ENCODE assay signal across 8 cellular contexts in the genomic region with DNA sequence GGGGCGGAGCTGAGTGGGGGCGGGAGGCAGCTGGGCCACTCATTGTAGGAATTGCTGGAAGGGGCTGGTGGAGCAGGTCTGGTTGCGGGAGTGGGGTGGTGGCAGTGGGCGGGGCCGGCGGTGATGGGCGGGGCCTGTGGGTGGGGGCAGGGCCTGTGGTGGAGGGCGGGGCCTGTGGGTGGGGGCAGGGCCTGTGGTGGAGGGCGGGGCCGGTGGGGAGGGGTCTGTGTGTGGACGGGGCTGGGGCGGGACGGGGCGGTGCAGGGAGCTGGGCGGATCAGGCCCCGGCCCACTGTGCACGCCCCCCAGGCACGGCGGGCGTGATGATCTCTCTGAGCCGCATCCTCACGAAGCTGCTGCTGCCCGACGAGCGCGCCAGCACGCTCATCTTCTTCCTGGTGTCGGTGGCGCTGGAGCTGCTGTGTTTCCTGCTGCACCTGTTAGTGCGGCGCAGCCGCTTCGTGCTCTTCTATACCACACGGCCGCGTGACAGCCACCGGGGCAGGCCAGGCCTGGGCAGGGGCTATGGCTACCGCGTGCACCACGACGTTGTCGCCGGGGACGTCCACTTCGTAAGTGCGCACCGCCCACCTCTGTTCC. TPM values are rescaled to one million over a fixed set of nuclear protein-coding genes. Genes with fewer than 3 reads are reported as not detected.
A peak's percentile ranks its signal among the peaks of the same experiment; 100 is the strongest.
DNase-seq lines count a peak whose midpoint lies in the region; ATAC-seq, FAIRE-seq and TF ChIP-seq lines count a peak whose summit lies in the region.

No MANE protein-coding gene starts in this region.

- H3K4me1 ChIP-seq in endodermal cell (ENCODE audit: control insufficient read depth, insufficient read depth, low read length) = no peaks in the 10 kb centered on the region
- no peaks in the 10 kb centered on the region for H3K4me1 ChIP-seq in small intestine (ENCODE audit: control insufficient read depth in 2 of 2, insufficient read depth in 1 of 2, low read depth in 1 of 2, low read length in 1 of 2)

- peaks cover 26% of the 10 kb centered on the region for H3K27me3 Mint-ChIP-seq in endodermal cell (ENCODE audit: insufficient read depth)

- no peak overlapping the region for H3K27ac ChIP-seq in endodermal cell (ENCODE audit: low read depth, low read length)
- H3K27ac ChIP-seq in small intestine (ENCODE audit: low read depth in 1 of 2, low read length in 1 of 2) = no peak overlapping the region

- 27 to 31% methylated on average over 8 to 40 of the region's 47 CpGs for WGBS in endodermal cell (ENCODE audit: insufficient coverage in 1 of 2, insufficient read length in 1 of 2), 2 experiments
- 39 to 81% (median 63%) methylated on average over 19 to 47 of the region's 47 CpGs for WGBS in small intestine, 3 donors

- H3K9me3 ChIP-seq in endodermal cell (ENCODE audit: control insufficient read depth, low read length) (no peaks in the 10 kb centered on the region), small intestine (ENCODE audit: control insufficient read depth, low read depth) (no peaks in the 10 kb centered on the region)

- H3K36me3 ChIP-seq in endodermal cell (ENCODE audit: control insufficient read depth, insufficient read depth, low read length) = no peaks in the 10 kb centered on the region
- H3K36me3 ChIP-seq in small intestine (ENCODE audit: control insufficient read depth in 2 of 2, insufficient read depth in 2 of 2, low read length in 2 of 2) = no peaks in the 10 kb centered on the region

- H3K36me3 Mint-ChIP-seq in endodermal cell (ENCODE audit: low read depth) = peaks cover 32% of the 10 kb centered on the region

- H3K27ac Mint-ChIP-seq in endodermal cell = no peak overlapping the region

- ATAC-seq in HG03442 (IDR thresholded peaks at IDR 0.05; ENCODE audit: unreplicated experiment) = no peak

- peaks cover 7% of the 10 kb centered on the region for H3K4me1 Mint-ChIP-seq in endodermal cell

- H3K4me3 ChIP-seq in endodermal cell (ENCODE audit: low read length) (no peak overlapping the region), small intestine (ENCODE audit: low read depth in 1 of 2, low read length in 2 of 2) (no peak overlapping the region)

- H3K27me3 ChIP-seq in endodermal cell (ENCODE audit: control insufficient read depth, insufficient read depth, low read length, poor library complexity, severe bottlenecking) = peaks cover 6% of the 10 kb centered on the region
- H3K27me3 ChIP-seq in small intestine (ENCODE audit: control insufficient read depth in 2 of 2, insufficient read depth in 2 of 2, low read length in 2 of 2) = no peaks in the 10 kb centered on the region

- H3K9ac ChIP-seq in endodermal cell (ENCODE audit: extremely low read depth, low read length, poor library complexity, severe bottlenecking) = no peak overlapping the region

- DNase-seq in NCI-H82 (lab: John Stamatoyannopoulos, UW) (peak; percentile 46), NCI-H82 treated with DMSO at 0.1 percent for 48 hours (lab: John Stamatoyannopoulos, UW; ENCODE audit: unreplicated experiment) (no peak), endodermal cell (peak; percentile 97), small intestine (no peak), GOT3 (lab: John Stamatoyannopoulos, UW) (no peak)
- DNase-seq in activated CD4-positive, alpha-beta T cell treated with anti-CD3 and anti-CD28 coated beads for 4 hours = peak; percentile 63 to 68
- peak; percentile 28 to 56 (median 36) for DNase-seq in stimulated activated CD4-positive, alpha-beta T cell treated with anti-CD3 and anti-CD28 coated beads, TNF-alpha, amount 100 ng/mL, for 1 hour (ENCODE audit: low read depth in 3 of 3, low spot score in 1 of 3)

- H3K4me3 Mint-ChIP-seq in endodermal cell = peak overlapping the region; percentile 61

- TF ChIP-seq CTCF in endodermal cell (conservative IDR thresholded peaks at IDR 0.05) = no peak

- FAIRE-seq in small intestine (lab: Jason Lieb, UNC) = no peak

- H3K9me3 Mint-ChIP-seq in endodermal cell = peaks cover 7% of the 10 kb centered on the region

RNA-seq across cellular contexts. Expression of gene SLC29A4, which starts 14.0 kb away (rescaled TPM):
- 10 to 100 TPM; 15.0 to 23.8 TPM for total RNA-seq in endodermal cell
- 34.8 TPM for polyA plus RNA-seq in endodermal cell (2013, experiment 1 of 2)
- polyA plus RNA-seq in endodermal cell (2013, experiment 2 of 2) = 30.5 TPM
- polyA plus RNA-seq in small intestine = 1 to 10 TPM; 1.1 to 5.0 (median 1.4) TPM

Comparison
In these comparisons a context has a peak if more than half of its experiments do, and no peak if none do; other contexts are left out.
1. DNase-seq: peak in NCI-H82 (single experiment), activated CD4-positive, alpha-beta T cell treated with anti-CD3 and anti-CD28 coated beads for 4 hours (2 of 2), endodermal cell (single experiment) and stimulated activated CD4-positive, alpha-beta T cell treated with anti-CD3 and anti-CD28 coated beads, TNF-alpha, amount 100 ng/mL, for 1 hour (3 of 3); none in NCI-H82 treated with DMSO at 0.1 percent for 48 hours (single experiment), small intestine (single experiment) and GOT3 (single experiment).